In genomic region chr21:20877976-20878375, GRCh38 we compare ENCODE assay signal across 8 cellular contexts.
"Had no signal": no experiment of that assay in that cellular context is flagged by ENCODE, and none has a peak within 500 bp of the region (broad histone marks: within the 10 kb centered on the region; RNA-seq: fewer than 3 reads in every experiment).

No MANE protein-coding gene starts in this region.

- FAIRE-seq: G401.6, GM12878, GM12891, GM12892, GM18507, GM19239 had no signal

- DNase-seq: GDM1, GF-D8 had no signal

- H3K4me3 ChIP-seq: GM12878 had no signal

- ATAC-seq: GM12878 had no signal
